ENCODE assay signal across 10 cellular contexts in genomic region chr10:124589491-124590006, GRCh38.
DNase-seq lines count a peak whose midpoint lies in the region; ATAC-seq and TF ChIP-seq lines count a peak whose summit lies in the region.
"Had no signal": no experiment of that assay in that cellular context is flagged by ENCODE, and none has a peak within 500 bp of the region (broad histone marks: within the 10 kb centered on the region; RNA-seq: fewer than 3 reads in every experiment).

No MANE protein-coding gene starts in this region.

- DNase-seq in BE2C (peak; percentile 1), anterior cingulate cortex (lab: John Stamatoyannopoulos, UW) (peak in 49 of 58 donors; percentile 28 to 87 (median 60)), left ventricle myocardium superior (peak; percentile 34), posterior cingulate gyrus (peak in 8 of 10 donors; percentile 62 to 95 (median 78)), uterus (no peak), NCI-H146 (lab: John Stamatoyannopoulos, UW) (no peak), NCI-H2107 (lab: John Stamatoyannopoulos, UW) (no peak), CD1c-positive myeloid dendritic cell (ENCODE audit: extremely low spot score) (no peak)
- DNase-seq: NCI-H2171 treated with DMSO at 0.1 percent for 48 hours had no signal

- H3K36me3 ChIP-seq in BE2C (no peaks in the 10 kb centered on the region), uterus (no peaks in the 10 kb centered on the region)

- TF ChIP-seq POLR2A in uterus (IDR thresholded peaks at IDR 0.05): no peak

- H3K9me3 ChIP-seq in BE2C: no peaks in the 10 kb centered on the region
- H3K9me3 ChIP-seq in uterus: no peaks in the 10 kb centered on the region

- intact Hi-C loops in left ventricle myocardium superior (cut with micrococcal nuclease) (no loop called here), posterior cingulate gyrus (cut with DNase I) (no loop called here), uterus (cut with DNase I; ENCODE audit: low total_unique reads) (no loop called here)

- ATAC-seq in left ventricle myocardium superior: peak; percentile 36
- ATAC-seq: stimulated activated effector memory CD8-positive, alpha-beta T cell treated with anti-CD3 and anti-CD28 coated beads, Interleukin-12 subunit alpha, Interleukin-12 subunit beta, amount 100 ng/mL, for 72 hours had no signal

- no peaks in the 10 kb centered on the region for H3K27me3 ChIP-seq in BE2C
- no peaks in the 10 kb centered on the region for H3K27me3 ChIP-seq in uterus

- no peak for TF ChIP-seq CTCF in BE2C (IDR thresholded peaks at IDR 0.05; ENCODE audit: low read depth, low read length)
- TF ChIP-seq CTCF in uterus (IDR thresholded peaks at IDR 0.05): no peak

- H3K27ac ChIP-seq in uterus: peak overlapping the region in 1 of 2 donors; percentile 61

- H3K4me3 ChIP-seq in BE2C (ENCODE audit: low read depth, low read length): no peak overlapping the region
- H3K4me3 ChIP-seq in uterus: no peak overlapping the region

- 0 out of 2 replicates have a peak, but pooled peaks cover 5% of the 10 kb centered on the region for H3K4me1 ChIP-seq in BE2C
- peaks cover 0 to 3% of the 10 kb centered on the region in 2 donors for H3K4me1 ChIP-seq in uterus

Comparison
In these comparisons a context has a peak if more than half of its experiments do, and no peak if none do; other contexts are left out.
1. DNase-seq: peak in BE2C (single experiment), anterior cingulate cortex (49 of 58), left ventricle myocardium superior (single experiment) and posterior cingulate gyrus (8 of 10); none in uterus (0 of 2), NCI-H146 (single experiment), NCI-H2107 (single experiment) and CD1c-positive myeloid dendritic cell (single experiment).